ENCODE assay signal across 7 cellular contexts in the genomic region with DNA sequence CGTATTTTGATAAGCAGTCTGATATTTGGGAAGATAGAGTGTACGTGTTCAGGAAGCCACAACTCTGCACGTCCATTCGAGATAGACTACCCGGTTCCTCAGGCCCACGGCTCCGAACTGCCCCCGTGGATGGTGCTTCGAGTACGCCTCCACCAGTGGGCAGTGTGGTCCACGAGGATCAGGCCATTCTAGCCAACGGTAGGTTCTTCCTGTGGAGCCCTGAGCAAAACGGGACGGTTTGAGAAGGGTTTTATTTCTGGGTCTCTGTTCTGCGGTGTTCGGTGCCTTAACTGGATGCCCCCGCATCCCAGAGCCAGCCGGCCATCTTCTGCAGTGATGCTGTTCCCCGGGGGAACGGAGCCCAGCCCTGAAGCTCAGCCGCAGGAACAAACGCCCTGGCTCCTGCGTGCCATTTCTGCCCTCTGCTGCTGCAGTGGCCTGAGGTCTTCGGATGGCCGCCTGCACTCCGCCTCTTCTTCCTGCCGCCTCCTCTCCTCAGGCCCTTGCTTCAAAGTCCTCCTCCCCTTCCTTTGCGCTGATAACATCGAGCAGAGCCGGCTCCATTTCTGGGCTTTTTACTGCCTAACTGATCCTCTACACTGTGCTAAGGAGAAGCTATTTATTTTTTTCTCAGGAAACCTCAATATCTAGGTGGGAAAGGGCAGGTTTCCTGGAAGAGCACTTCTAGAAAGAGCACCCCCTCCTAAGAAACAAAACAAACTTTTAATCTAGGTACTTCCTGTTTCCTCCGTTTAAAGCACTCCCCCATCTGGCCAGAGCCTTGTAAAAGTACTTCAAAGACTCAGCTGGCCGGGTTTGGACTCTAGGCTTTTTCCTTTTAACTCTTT. TPM values are rescaled to one million over a fixed set of nuclear protein-coding genes. Genes with fewer than 3 reads are reported as not detected.
DNase-seq lines count a peak whose midpoint lies in the region; ATAC-seq and TF ChIP-seq lines count a peak whose summit lies in the region.

No MANE protein-coding gene starts in this region.

- TF ChIP-seq POLR2A in erythroblast (IDR thresholded peaks at IDR 0.05; ENCODE audit: low read length) = no peak

- TF ChIP-seq CTCF in GM20000 (IDR thresholded peaks at IDR 0.05; ENCODE audit: extremely low read depth, missing control alignments) (no peak), neural crest cell (conservative IDR thresholded peaks at IDR 0.05) (no peak)

- peak overlapping the region; percentile 84 for H3K27ac Mint-ChIP-seq in neural crest cell (ENCODE audit: unreplicated experiment)

- no peak overlapping the region for H3K4me3 Mint-ChIP-seq in neural crest cell

- H3K36me3 Mint-ChIP-seq in neural crest cell (ENCODE audit: low read depth) = peaks cover 7% of the 10 kb centered on the region

- H3K9me3 Mint-ChIP-seq in neural crest cell = peaks cover 6% of the 10 kb centered on the region

- no peak for ATAC-seq in HG02623 (IDR thresholded peaks at IDR 0.05; ENCODE audit: unreplicated experiment)

- no peak overlapping the region for H3K27ac ChIP-seq in caudate nucleus (ENCODE audit: low read depth, low read length)

- H3K27me3 Mint-ChIP-seq in neural crest cell (ENCODE audit: low read depth) = no peaks in the 10 kb centered on the region

- DNase-seq in GM20000 (ENCODE audit: low spot score) = peak; percentile 25
- peak; percentile 17 for DNase-seq in SK-N-DZ (ENCODE audit: low spot score)
- DNase-seq in erythroblast (lab: John Stamatoyannopoulos, UW) = peak; percentile 19 to 26
- DNase-seq in neural crest cell (ENCODE audit: low read depth, low spot score) = no peak
- no peak for DNase-seq in NCI-H1092 (lab: John Stamatoyannopoulos, UW)
- DNase-seq in caudate nucleus (lab: John Stamatoyannopoulos, UW) = no peak

- peaks cover 19% of the 10 kb centered on the region for H3K4me1 Mint-ChIP-seq in neural crest cell

RNA-seq across cellular contexts. Expression of gene SLC46A3, which starts 36.2 kb away (rescaled TPM):
- 0.05 and 0.43 TPM in 2 replicates for polyA plus RNA-seq in SK-N-DZ (2014; cell fraction: cytosol; rRNA removed)
- 0.09 and 0.65 TPM in 2 replicates for polyA plus RNA-seq in SK-N-DZ (2014; cell fraction: nucleus; rRNA removed)
- 0.75 and 0.82 TPM in 2 replicates for total RNA-seq in neural crest cell

Comparison
In these comparisons a context has a peak if more than half of its experiments do, and no peak if none do; other contexts are left out.
1. DNase-seq: peak in GM20000 (single experiment), SK-N-DZ (single experiment) and erythroblast (2 of 2); none in neural crest cell (single experiment), NCI-H1092 (single experiment) and caudate nucleus (0 of 61).